ENCODE assay signal across 29 cellular contexts in genomic region chr5:135546014-135546413, GRCh38. TPM values are rescaled to one million over a fixed set of nuclear protein-coding genes. Genes with fewer than 3 reads are reported as not detected.
"Had no signal": no experiment of that assay in that cellular context is flagged by ENCODE, and none has a peak within 500 bp of the region (broad histone marks: within the 10 kb centered on the region; RNA-seq: fewer than 3 reads in every experiment).

No MANE protein-coding gene starts in this region.

- ATAC-seq: activated CD4-positive, alpha-beta T cell treated with anti-CD3 and anti-CD28 coated beads for 36 hours; effector memory CD8-positive, alpha-beta T cell; esophagus mucosa; left colon; mucosa of descending colon; pancreas; psoas muscle; right cardiac atrium; stimulated activated effector memory CD8-positive, alpha-beta T cell treated with anti-CD3 and anti-CD28 coated beads, Interleukin-12 subunit alpha, Interleukin-12 subunit beta, amount 100 ng/mL, for 72 hours; stimulated activated naive CD8-positive, alpha-beta T cell treated with anti-CD3 and anti-CD28 coated beads, Interleukin-15, amount 100 ng/mL, for 72 hours had no signal

- H3K27ac ChIP-seq: dorsolateral prefrontal cortex, neutrophil, pancreas, psoas muscle, tibial artery had no signal

- H3K27ac Mint-ChIP-seq: activated B cell treated with CpG ODN at 0.5 μM for 24 hours; activated CD4-positive, alpha-beta memory T cell treated with anti-CD3 and anti-CD28 coated beads for 36 hours; activated CD4-positive, alpha-beta T cell treated with anti-CD3 and anti-CD28 coated beads for 36 hours; activated naive CD8-positive, alpha-beta T cell treated with anti-CD3 and anti-CD28 coated beads for 36 hours; effector memory CD8-positive, alpha-beta T cell; stimulated activated effector memory CD8-positive, alpha-beta T cell treated with anti-CD3 and anti-CD28 coated beads, Interleukin-12 subunit alpha, Interleukin-12 subunit beta, amount 100 ng/mL, for 72 hours; stimulated activated naive CD8-positive, alpha-beta T cell treated with anti-CD3 and anti-CD28 coated beads, Interleukin-15, amount 100 ng/mL, for 72 hours had no signal

- DNase-seq: activated B cell treated with CpG ODN at 0.5 μM for 24 hours; activated CD4-positive, alpha-beta memory T cell treated with anti-CD3 and anti-CD28 coated beads for 36 hours; activated CD4-positive, alpha-beta T cell treated with anti-CD3 and anti-CD28 coated beads for 36 hours; activated naive CD4-positive, alpha-beta T cell treated with Interleukin-2 at 50 U/mL for 16 hours; activated naive CD8-positive, alpha-beta T cell treated with anti-CD3 and anti-CD28 coated beads for 36 hours; activated T-cell treated with anti-CD3 and anti-CD28 coated beads, Interleukin-2, amount 50 U/mL, for 48 hours; dorsolateral prefrontal cortex; effector memory CD8-positive, alpha-beta T cell; foreskin melanocyte; hippocampal formation; islet precursor cell; left colon; mesendoderm; mucosa of descending colon; pancreas; psoas muscle; right cardiac atrium; stimulated activated CD4-positive, alpha-beta T cell treated with anti-CD3 and anti-CD28 coated beads, Interleukin-1b, Interleukin-23, amount 100 ng/mL, for 48 hours; stimulated activated naive CD8-positive, alpha-beta T cell treated with anti-CD3 and anti-CD28 coated beads, Interleukin-15, amount 100 ng/mL, for 72 hours; tibial artery had no signal

- H3K4me3 ChIP-seq: dorsolateral prefrontal cortex, mucosa of descending colon, pancreas, psoas muscle, tibial artery had no signal

- H3K4me3 Mint-ChIP-seq: activated B cell treated with CpG ODN at 0.5 μM for 24 hours; activated CD4-positive, alpha-beta memory T cell treated with anti-CD3 and anti-CD28 coated beads for 36 hours; activated CD4-positive, alpha-beta T cell treated with anti-CD3 and anti-CD28 coated beads for 36 hours; activated naive CD8-positive, alpha-beta T cell treated with anti-CD3 and anti-CD28 coated beads for 36 hours; central memory CD8-positive, alpha-beta T cell; stimulated activated effector memory CD8-positive, alpha-beta T cell treated with anti-CD3 and anti-CD28 coated beads, Interleukin-12 subunit alpha, Interleukin-12 subunit beta, amount 100 ng/mL, for 72 hours; stimulated activated naive CD8-positive, alpha-beta T cell treated with anti-CD3 and anti-CD28 coated beads, Interleukin-15, amount 100 ng/mL, for 72 hours had no signal

- H3K9me3 ChIP-seq: mucosa of descending colon, neutrophil, pancreas, psoas muscle, tibial artery had no signal

- H3K36me3 ChIP-seq: neutrophil, pancreas, tibial artery had no signal

- H3K36me3 Mint-ChIP-seq: activated CD4-positive, alpha-beta memory T cell treated with anti-CD3 and anti-CD28 coated beads for 36 hours; activated naive CD8-positive, alpha-beta T cell treated with anti-CD3 and anti-CD28 coated beads for 36 hours; stimulated activated effector memory CD8-positive, alpha-beta T cell treated with anti-CD3 and anti-CD28 coated beads, Interleukin-12 subunit alpha, Interleukin-12 subunit beta, amount 100 ng/mL, for 72 hours had no signal

- H3K9me3 Mint-ChIP-seq: activated B cell treated with CpG ODN at 0.5 μM for 24 hours; activated CD4-positive, alpha-beta memory T cell treated with anti-CD3 and anti-CD28 coated beads for 36 hours; activated naive CD8-positive, alpha-beta T cell treated with anti-CD3 and anti-CD28 coated beads for 36 hours; central memory CD8-positive, alpha-beta T cell; effector memory CD8-positive, alpha-beta T cell; stimulated activated effector memory CD8-positive, alpha-beta T cell treated with anti-CD3 and anti-CD28 coated beads, Interleukin-12 subunit alpha, Interleukin-12 subunit beta, amount 100 ng/mL, for 72 hours; stimulated activated naive CD8-positive, alpha-beta T cell treated with anti-CD3 and anti-CD28 coated beads, Interleukin-15, amount 100 ng/mL, for 72 hours had no signal

RNA-seq across cellular contexts. Expression of gene NEUROG1, which starts 10.2 kb away (rescaled TPM):
- total RNA-seq: activated B cell treated with CpG ODN at 0.5 μM for 24 hours; activated CD4-positive, alpha-beta memory T cell treated with anti-CD3 and anti-CD28 coated beads for 36 hours; activated CD4-positive, alpha-beta T cell treated with anti-CD3 and anti-CD28 coated beads for 36 hours; activated naive CD8-positive, alpha-beta T cell treated with anti-CD3 and anti-CD28 coated beads for 36 hours; astrocyte; dorsolateral prefrontal cortex; endothelial cell of umbilical vein; esophagus mucosa; left colon; lower leg skin; mucosa of descending colon; pancreas; psoas muscle; right cardiac atrium; skeletal muscle tissue; ureter had no signal
- polyA plus RNA-seq: endothelial cell of umbilical vein, pancreas, psoas muscle, right cardiac atrium had no signal

RNA-seq across cellular contexts. Expression of gene CXCL14, which starts 32.8 kb away (rescaled TPM):
- total RNA-seq: activated B cell treated with CpG ODN at 0.5 μM for 24 hours; activated CD4-positive, alpha-beta memory T cell treated with anti-CD3 and anti-CD28 coated beads for 36 hours; activated CD4-positive, alpha-beta T cell treated with anti-CD3 and anti-CD28 coated beads for 36 hours; activated naive CD8-positive, alpha-beta T cell treated with anti-CD3 and anti-CD28 coated beads for 36 hours; endothelial cell of umbilical vein had no signal
- polyA plus RNA-seq: endothelial cell of umbilical vein had no signal
